ENCODE assay signal across 8 cellular contexts in genomic region chr19:6739390-6739883, GRCh38. TPM values are rescaled to one million over a fixed set of nuclear protein-coding genes. Genes with fewer than 3 reads are reported as not detected.
A peak's percentile ranks its signal among the peaks of the same experiment; 100 is the strongest.
DNase-seq lines count a peak whose midpoint lies in the region; ATAC-seq, FAIRE-seq and TF ChIP-seq lines count a peak whose summit lies in the region.

TSS of gene TRIP10 (plus strand) at chr19:6739680. CDS start at chr19:6739762, 82 bp downstream.

- peaks cover 37% of the 10 kb centered on the region for H3K4me1 Mint-ChIP-seq in activated CD4-positive, alpha-beta memory T cell treated with anti-CD3 and anti-CD28 coated beads, Interleukin-2, amount 10 ng/mL, durations not matched to agents 7 days and 5 days

- ATAC-seq in HG02588 (IDR thresholded peaks at IDR 0.05; ENCODE audit: unreplicated experiment): no peak
- ATAC-seq in GM21390 (IDR thresholded peaks at IDR 0.05; ENCODE audit: unreplicated experiment): no peak

- H3K27ac Mint-ChIP-seq in activated CD4-positive, alpha-beta memory T cell treated with anti-CD3 and anti-CD28 coated beads, Interleukin-2, amount 10 ng/mL, durations not matched to agents 7 days and 5 days: peak within 1 kb of the TSS; percentile 99

- H3K9me3 Mint-ChIP-seq in activated CD4-positive, alpha-beta memory T cell treated with anti-CD3 and anti-CD28 coated beads, Interleukin-2, amount 10 ng/mL, durations not matched to agents 7 days and 5 days: no peaks in the 10 kb centered on the region

- peak within 1 kb of the TSS; percentile 92 to 94 for H3K9ac ChIP-seq in duodenal mucosa (ENCODE audit: low read depth in 1 of 2, low read length in 2 of 2)
- H3K9ac ChIP-seq in liver (ENCODE audit: low read depth in 1 of 2, low read length in 2 of 2): peak within 1 kb of the TSS; percentile 60 to 62

- TF ChIP-seq RAD21 in liver (IDR thresholded peaks at IDR 0.05): no peak

- H3K36me3 ChIP-seq in duodenal mucosa (ENCODE audit: control insufficient read depth in 1 of 2, insufficient read depth in 2 of 2, low read length in 2 of 2) (peaks cover 6 to 13% of the 10 kb centered on the region in 2 donors), liver (ENCODE audit: control insufficient read depth in 4 of 4, insufficient read depth in 3 of 4, low read depth in 1 of 4, low read length in 3 of 4) (peaks cover 0 to 5% (median 2%) of the 10 kb centered on the region in 4 donors)

- peak; percentile 95 for FAIRE-seq in GM19239 (lab: Jason Lieb, UNC)

- no peaks in the 10 kb centered on the region for H3K27me3 Mint-ChIP-seq in activated CD4-positive, alpha-beta memory T cell treated with anti-CD3 and anti-CD28 coated beads, Interleukin-2, amount 10 ng/mL, durations not matched to agents 7 days and 5 days

- H3K27ac ChIP-seq in duodenal mucosa (ENCODE audit: low read depth, low read length): peak within 1 kb of the TSS; percentile 71
- H3K27ac ChIP-seq in liver (ENCODE audit: low read depth in 1 of 2, low read length in 2 of 2): peak within 1 kb of the TSS; percentile 77 to 87

- H3K4me3 Mint-ChIP-seq in activated CD4-positive, alpha-beta memory T cell treated with anti-CD3 and anti-CD28 coated beads, Interleukin-2, amount 10 ng/mL, durations not matched to agents 7 days and 5 days: peak within 1 kb of the TSS; percentile 93

- DNase-seq in GM19239 (ENCODE audit: insufficient read length, low spot score) (peak; percentile 74), NCI-H460 (ENCODE audit: extremely low read depth, low read depth) (peak; percentile 61)
- peak; percentile 88 for DNase-seq in activated CD4-positive, alpha-beta memory T cell treated with anti-CD3 and anti-CD28 coated beads, Interleukin-2, amount 10 ng/mL, durations not matched to agents 7 days and 5 days
- DNase-seq in stimulated activated CD4-positive, alpha-beta T cell treated with anti-CD3 and anti-CD28 coated beads, Interleukin-2, amount 100 ng/mL, for 48 hours: peak; percentile 73 to 85

- POLR2A ChIA-PET in activated CD4-positive, alpha-beta memory T cell treated with anti-CD3 and anti-CD28 coated beads, Interleukin-2, amount 10 ng/mL, durations not matched to agents 7 days and 5 days (lab: Charles Lee): interaction anchor here (1.0 to 4.2 kb wide), 2 partner anchors 27 to 123 kb away, joined by 5 to 44 read pairs; partner anchors contain the start of gene SH2D3A

- H3K36me3 Mint-ChIP-seq in activated CD4-positive, alpha-beta memory T cell treated with anti-CD3 and anti-CD28 coated beads, Interleukin-2, amount 10 ng/mL, durations not matched to agents 7 days and 5 days (ENCODE audit: low read depth): peaks cover 15% of the 10 kb centered on the region

- H3K9me3 ChIP-seq in duodenal mucosa (ENCODE audit: control insufficient read depth in 1 of 2, low read length in 2 of 2) (no peaks in the 10 kb centered on the region), liver (ENCODE audit: control insufficient read depth in 4 of 4, low read length in 3 of 4) (no peaks in the 10 kb centered on the region)

- no peak for TF ChIP-seq CTCF in liver (IDR thresholded peaks at IDR 0.05; ENCODE audit: low read depth, low read length, missing input control)

- H3K4me1 ChIP-seq in duodenal mucosa (ENCODE audit: control insufficient read depth in 1 of 2, insufficient read depth in 2 of 2, low read length in 2 of 2) (peaks cover 41 to 45% of the 10 kb centered on the region in 2 donors), liver (ENCODE audit: control insufficient read depth in 4 of 4, insufficient read depth in 4 of 4, low read length in 3 of 4) (peaks cover 9 to 45% (median 34%) of the 10 kb centered on the region in 4 donors)

- H3K27me3 ChIP-seq in duodenal mucosa (ENCODE audit: control insufficient read depth in 1 of 2, insufficient read depth in 2 of 2, low read length in 2 of 2) (no peaks in the 10 kb centered on the region), liver (ENCODE audit: control insufficient read depth in 4 of 4, insufficient read depth in 4 of 4, low read length in 3 of 4) (no peaks in the 10 kb centered on the region)

- under 1% methylated on average over 47 of the region's 47 CpGs for WGBS in liver

- CTCF ChIA-PET in activated CD4-positive, alpha-beta memory T cell treated with anti-CD3 and anti-CD28 coated beads, Interleukin-2, amount 10 ng/mL, durations not matched to agents 7 days and 5 days (lab: Charles Lee): interaction anchor here (1.4 to 4.4 kb wide), 7 partner anchors 14 to 222 kb away, joined by 6 to 126 read pairs (median 21); partner anchors contain the start of gene VAV1

- H3K4me3 ChIP-seq in duodenal mucosa (ENCODE audit: low read depth in 1 of 2, low read length in 2 of 2): peak within 1 kb of the TSS; percentile 82 to 86
- H3K4me3 ChIP-seq in liver (ENCODE audit: low read depth in 1 of 3, low read length in 3 of 3): peak within 1 kb of the TSS; percentile 62 to 72 (median 67)

TF ChIP-seq in liver, 16 proteins besides CTCF, POLR2A, EP300 and RAD21:
- no peak for TF ChIP-seq RXRA (IDR thresholded peaks at IDR 0.05)
- TF ChIP-seq, protein P1, sequence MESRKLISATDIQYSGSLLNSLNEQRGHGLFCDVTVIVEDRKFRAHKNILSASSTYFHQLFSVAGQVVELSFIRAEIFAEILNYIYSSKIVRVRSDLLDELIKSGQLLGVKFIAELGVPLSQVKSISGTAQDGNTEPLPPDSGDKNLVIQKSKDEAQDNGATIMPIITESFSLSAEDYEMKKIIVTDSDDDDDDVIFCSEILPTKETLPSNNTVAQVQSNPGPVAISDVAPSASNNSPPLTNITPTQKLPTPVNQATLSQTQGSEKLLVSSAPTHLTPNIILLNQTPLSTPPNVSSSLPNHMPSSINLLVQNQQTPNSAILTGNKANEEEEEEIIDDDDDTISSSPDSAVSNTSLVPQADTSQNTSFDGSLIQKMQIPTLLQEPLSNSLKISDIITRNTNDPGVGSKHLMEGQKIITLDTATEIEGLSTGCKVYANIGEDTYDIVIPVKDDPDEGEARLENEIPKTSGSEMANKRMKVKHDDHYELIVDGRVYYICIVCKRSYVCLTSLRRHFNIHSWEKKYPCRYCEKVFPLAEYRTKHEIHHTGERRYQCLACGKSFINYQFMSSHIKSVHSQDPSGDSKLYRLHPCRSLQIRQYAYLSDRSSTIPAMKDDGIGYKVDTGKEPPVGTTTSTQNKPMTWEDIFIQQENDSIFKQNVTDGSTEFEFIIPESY (IDR thresholded peaks at IDR 0.05): no peak
- no peak for TF ChIP-seq JUND (IDR thresholded peaks at IDR 0.05)
- TF ChIP-seq NR2F2 (IDR thresholded peaks at IDR 0.05): peak; percentile 7
TF ChIP-seq in liver: peak in this region for 1.

RNA-seq across cellular contexts. Expression of gene TRIP10, which starts in this region (rescaled TPM):
- 45.1 and 49.2 TPM in 2 replicates for total RNA-seq in NCI-H460 (2014; rRNA removed; shearing (Covaris generic))
- 58.8 and 61.5 TPM in 2 replicates for polyA plus RNA-seq in NCI-H460 (2014; cell fraction: nucleus; rRNA removed)
- total RNA-seq in activated CD4-positive, alpha-beta memory T cell treated with anti-CD3 and anti-CD28 coated beads, Interleukin-2, amount 10 ng/mL, durations not matched to agents 7 days and 5 days: 10 to 100 TPM; 17.6 to 19.5 TPM
- total RNA-seq in liver: 1 to 10 TPM; 6.1 to 9.9 TPM
- 1 to 10 TPM; 3.4 to 8.7 TPM for polyA plus RNA-seq in liver
